In genomic region chr7:25862254-25862992, GRCh38 we compare ENCODE assay signal across 8 cellular contexts.
DNase-seq lines count a peak whose midpoint lies in the region; ATAC-seq and TF ChIP-seq lines count a peak whose summit lies in the region.

No MANE protein-coding gene starts in this region.

- peaks cover 34% of the 10 kb centered on the region for H4K20me1 ChIP-seq in neural progenitor cell (ENCODE audit: low read depth)

- H3F3A ChIP-seq in neural progenitor cell (ENCODE audit: low read depth) = peaks cover 25% of the 10 kb centered on the region

- no peak for TF ChIP-seq CTCF in neural progenitor cell (IDR thresholded peaks at IDR 0.05)

- H2AFZ ChIP-seq in neural progenitor cell (replicated peaks) = no peak overlapping the region

- H3K27ac Mint-ChIP-seq in neural progenitor cell = no peak overlapping the region

- H3K4me1 ChIP-seq in HUES64 (ENCODE audit: insufficient read depth, low read length) (peaks cover 47% of the 10 kb centered on the region), NT2/D1 (ENCODE audit: insufficient read depth, insufficient read length) (peaks cover 2% of the 10 kb centered on the region), neural progenitor cell (no peaks in the 10 kb centered on the region), thymus (ENCODE audit: control insufficient read depth, insufficient read depth, low read length) (peaks cover 10% of the 10 kb centered on the region)

- peaks cover 64% of the 10 kb centered on the region for H3K27me3 Mint-ChIP-seq in neural progenitor cell (ENCODE audit: insufficient read depth, low read depth)

- peak; percentile 92 for ATAC-seq in GM21717 (IDR thresholded peaks at IDR 0.05; ENCODE audit: unreplicated experiment)

- H3K4me3 Mint-ChIP-seq in neural progenitor cell = peak overlapping the region; percentile 36

- peak overlapping the region; percentile 39; the same call in 1 of the 2 replicates for H3K4me3 ChIP-seq in HUES64 (ENCODE audit: low read length)
- H3K4me3 ChIP-seq in NT2/D1 (ENCODE audit: insufficient read length, low read depth) = no peak overlapping the region
- H3K4me3 ChIP-seq in neural progenitor cell = no peak overlapping the region
- peak overlapping the region; percentile 36 for H3K4me3 ChIP-seq in thymus (ENCODE audit: low read length)

- WGBS in HUES64 = under 1% methylated on average over 44 of the region's 45 CpGs
- under 1% methylated on average over 45 of the region's 45 CpGs for WGBS in thymus

- H3K9me3 Mint-ChIP-seq in neural progenitor cell = no peaks in the 10 kb centered on the region

- H3K36me3 Mint-ChIP-seq in neural progenitor cell = no peaks in the 10 kb centered on the region

- H3K9me3 ChIP-seq in HUES64 (ENCODE audit: insufficient read depth, low read depth, low read length) (no peaks in the 10 kb centered on the region), NT2/D1 (ENCODE audit: insufficient read depth, low read length) (no peaks in the 10 kb centered on the region), neural progenitor cell (ENCODE audit: low read depth) (no peaks in the 10 kb centered on the region), thymus (ENCODE audit: control insufficient read depth) (peaks cover 15% of the 10 kb centered on the region)

- no peaks in the 10 kb centered on the region for H3K79me2 ChIP-seq in neural progenitor cell (ENCODE audit: low read depth)

- H3K27ac ChIP-seq in HUES64 (ENCODE audit: low read depth, low read length) (peak overlapping the region; percentile 38; the same call in 1 of the 2 replicates), epithelial cell of prostate (peak overlapping the region; percentile 45), neural progenitor cell (no peak overlapping the region), thymus (ENCODE audit: low read depth) (no peak overlapping the region)

- H3K9ac ChIP-seq in HUES64 (ENCODE audit: low read depth, low read length) (no peak overlapping the region), NT2/D1 (ENCODE audit: insufficient read length, low read depth) (no peak overlapping the region), neural progenitor cell (no peak overlapping the region)

- no peaks in the 10 kb centered on the region for H3K36me3 ChIP-seq in HUES64 (ENCODE audit: insufficient read depth, low read length)
- no peaks in the 10 kb centered on the region for H3K36me3 ChIP-seq in NT2/D1 (ENCODE audit: insufficient read depth, insufficient read length, low read length)
- H3K36me3 ChIP-seq in neural progenitor cell = no peaks in the 10 kb centered on the region
- peaks cover 3% of the 10 kb centered on the region for H3K36me3 ChIP-seq in thymus (ENCODE audit: control insufficient read depth, insufficient read depth)

- peak; percentile 94 for DNase-seq in DMS53 treated with DMSO at 0.1 percent for 48 hours (lab: John Stamatoyannopoulos, UW; ENCODE audit: unreplicated experiment)
- peak; percentile 100 for DNase-seq in NT2/D1 (ENCODE audit: low read depth, low spot score)
- peak; percentile 20 for DNase-seq in activated CD8-positive, alpha-beta memory T cell treated with anti-CD3 and anti-CD28 coated beads, Interleukin-2, amount 50 U/mL, for 1 hour (ENCODE audit: extremely low read depth)
- DNase-seq in epithelial cell of prostate (ENCODE audit: low read depth, low spot score) = peak; percentile 100
- DNase-seq in neural progenitor cell (ENCODE audit: low spot score) = peak; percentile 100

- H3K4me2 ChIP-seq in neural progenitor cell = peak overlapping the region; percentile 41

- peaks cover 14% of the 10 kb centered on the region for H3K4me1 Mint-ChIP-seq in neural progenitor cell

- H3K27me3 ChIP-seq in HUES64 (ENCODE audit: insufficient read depth, low read length) (peaks cover 77% of the 10 kb centered on the region), NT2/D1 (ENCODE audit: insufficient read depth, insufficient read length) (peaks cover 83% of the 10 kb centered on the region), neural progenitor cell (peaks cover 92% of the 10 kb centered on the region), thymus (ENCODE audit: control insufficient read depth, insufficient read depth) (peaks cover 67% of the 10 kb centered on the region)

Comparison
In these comparisons a context has a peak if more than half of its experiments do, and no peak if none do; other contexts are left out.
1. DNase-seq: peak in every context shown above with its lines; median percentile 100 in NT2/D1; 100 in epithelial cell of prostate; 100 in neural progenitor cell; 94 in DMS53 treated with DMSO at 0.1 percent for 48 hours; 20 in activated CD8-positive, alpha-beta memory T cell treated with anti-CD3 and anti-CD28 coated beads, Interleukin-2, amount 50 U/mL, for 1 hour.
2. H3K27ac ChIP-seq: peak in HUES64 (single experiment) and epithelial cell of prostate (single experiment); none in neural progenitor cell (single experiment) and thymus (single experiment).
3. H3K4me3 ChIP-seq: peak in HUES64 (single experiment) and thymus (single experiment); none in NT2/D1 (single experiment) and neural progenitor cell (single experiment).